1 cellular context compared by ENCODE assay signal in genomic region chr22:39518996-39519680, GRCh38.
TF ChIP-seq lines count a peak whose summit lies in the region.

No MANE protein-coding gene starts in this region.

TF ChIP-seq in IMR-90, 13 proteins besides CTCF, POLR2A, EP300 and RAD21 (continued from another document):
- TF ChIP-seq, protein P1, sequence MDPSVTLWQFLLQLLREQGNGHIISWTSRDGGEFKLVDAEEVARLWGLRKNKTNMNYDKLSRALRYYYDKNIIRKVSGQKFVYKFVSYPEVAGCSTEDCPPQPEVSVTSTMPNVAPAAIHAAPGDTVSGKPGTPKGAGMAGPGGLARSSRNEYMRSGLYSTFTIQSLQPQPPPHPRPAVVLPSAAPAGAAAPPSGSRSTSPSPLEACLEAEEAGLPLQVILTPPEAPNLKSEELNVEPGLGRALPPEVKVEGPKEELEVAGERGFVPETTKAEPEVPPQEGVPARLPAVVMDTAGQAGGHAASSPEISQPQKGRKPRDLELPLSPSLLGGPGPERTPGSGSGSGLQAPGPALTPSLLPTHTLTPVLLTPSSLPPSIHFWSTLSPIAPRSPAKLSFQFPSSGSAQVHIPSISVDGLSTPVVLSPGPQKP (IDR thresholded peaks at IDR 0.05; ENCODE audit: borderline replicate concordance, low read depth, low read length): no peak
- TF ChIP-seq SMC3 (IDR thresholded peaks at IDR 0.05; ENCODE audit: low read depth, low read length) (no peak), BHLHE40 (IDR thresholded peaks at IDR 0.05; ENCODE audit: low read depth, low read length) (no peak)
